ENCODE assay signal across 8 cellular contexts in genomic region chr11:11010624-11011127, GRCh38.
DNase-seq lines count a peak whose midpoint lies in the region; ATAC-seq and TF ChIP-seq lines count a peak whose summit lies in the region.

No MANE protein-coding gene starts in this region.

- peaks cover 11% of the 10 kb centered on the region for H3K27me3 Mint-ChIP-seq in endodermal cell (ENCODE audit: insufficient read depth)

- H3K27me3 ChIP-seq in BJ (ENCODE audit: control insufficient read depth, insufficient read depth, low read length), result peaks cover 16% of the 10 kb centered on the region
- H3K27me3 ChIP-seq in endodermal cell (ENCODE audit: control insufficient read depth, insufficient read depth, low read length, poor library complexity, severe bottlenecking), result peaks cover 10% of the 10 kb centered on the region
- no peaks in the 10 kb centered on the region for H3K27me3 ChIP-seq in mesendoderm (ENCODE audit: insufficient read depth, low read length, poor library complexity)
- H3K27me3 ChIP-seq in effector memory CD4-positive, alpha-beta T cell (replicated peaks; ENCODE audit: control insufficient read depth, insufficient read depth, low read length, poor library complexity, severe bottlenecking), result no peaks in the 10 kb centered on the region

- no peak overlapping the region for H2AK5ac ChIP-seq in mesendoderm (ENCODE audit: low read length)

- no peaks in the 10 kb centered on the region for H3K9me3 Mint-ChIP-seq in endodermal cell

- H2BK5ac ChIP-seq in mesendoderm (ENCODE audit: low read length), result no peak overlapping the region

- no peak overlapping the region for H3K4me3 ChIP-seq in BJ (ENCODE audit: low read depth, low read length)
- H3K4me3 ChIP-seq in endodermal cell (ENCODE audit: low read length), result no peak overlapping the region
- H3K4me3 ChIP-seq in mesendoderm (ENCODE audit: low read length), result no peak overlapping the region
- H3K4me3 ChIP-seq in effector memory CD4-positive, alpha-beta T cell (ENCODE audit: insufficient read depth, low read depth, low read length, poor library complexity, severe bottlenecking), result no peak overlapping the region

- no peak overlapping the region for H3K27ac ChIP-seq in endodermal cell (ENCODE audit: low read depth, low read length)
- H3K27ac ChIP-seq in mesendoderm (ENCODE audit: low read depth, low read length), result no peak overlapping the region
- no peak overlapping the region for H3K27ac ChIP-seq in effector memory CD4-positive, alpha-beta T cell (ENCODE audit: insufficient read depth, low read length, poor library complexity, severe bottlenecking)

- H3K9ac ChIP-seq in endodermal cell (ENCODE audit: extremely low read depth, low read length, poor library complexity, severe bottlenecking) (no peak overlapping the region), mesendoderm (ENCODE audit: low read length) (no peak overlapping the region)

- H2BK120ac ChIP-seq in mesendoderm (ENCODE audit: low read depth, low read length), result no peak overlapping the region

- no peak overlapping the region for H3K27ac Mint-ChIP-seq in endodermal cell

- no peak overlapping the region for H4K5ac ChIP-seq in mesendoderm (ENCODE audit: low read length)

- no peaks in the 10 kb centered on the region for H3K79me2 ChIP-seq in mesendoderm (ENCODE audit: control insufficient read depth, insufficient read depth, low read length)

- H3K79me1 ChIP-seq in mesendoderm (ENCODE audit: low read length), result no peaks in the 10 kb centered on the region

- H3K36me3 ChIP-seq in BJ (ENCODE audit: control insufficient read depth, insufficient read depth, low read length) (no peaks in the 10 kb centered on the region), endodermal cell (ENCODE audit: control insufficient read depth, insufficient read depth, low read length) (no peaks in the 10 kb centered on the region), mesendoderm (ENCODE audit: control insufficient read depth, insufficient read depth, low read length) (no peaks in the 10 kb centered on the region)
- H3K36me3 ChIP-seq in effector memory CD4-positive, alpha-beta T cell (ENCODE audit: control insufficient read depth, insufficient read depth, low read length), result no peaks in the 10 kb centered on the region

- ATAC-seq in GM18868 (IDR thresholded peaks at IDR 0.05; ENCODE audit: unreplicated experiment), result no peak

- TF ChIP-seq CTCF in BJ (IDR thresholded peaks at IDR 0.05; ENCODE audit: insufficient read depth, low read depth, low read length) (peak; percentile 24), endodermal cell (conservative IDR thresholded peaks at IDR 0.05) (peak; percentile 75)

- H3K4me3 Mint-ChIP-seq in endodermal cell, result no peak overlapping the region

- H2BK15ac ChIP-seq in mesendoderm (replicated peaks; ENCODE audit: low read depth), result no peak overlapping the region

- no peak for DNase-seq in BJ (ENCODE audit: low read depth)
- peak; percentile 47 for DNase-seq in M059J (ENCODE audit: low read depth)
- DNase-seq in endodermal cell, result peak; percentile 87
- peak; percentile 81 for DNase-seq in mesendoderm
- DNase-seq in RPMI8226, result no peak
- no peak for DNase-seq in effector memory CD4-positive, alpha-beta T cell
- no peak for DNase-seq in NCI-H128 (lab: John Stamatoyannopoulos, UW; ENCODE audit: unreplicated experiment)

- no peak overlapping the region for H3K4ac ChIP-seq in mesendoderm (ENCODE audit: low read depth, low read length)

- H3K4me2 ChIP-seq in mesendoderm (ENCODE audit: low read length), result no peak overlapping the region

- no peak overlapping the region for H4K8ac ChIP-seq in mesendoderm (ENCODE audit: low read depth, low read length)

- H3K9me3 ChIP-seq in endodermal cell (ENCODE audit: control insufficient read depth, low read length), result peaks cover 3% of the 10 kb centered on the region
- H3K9me3 ChIP-seq in effector memory CD4-positive, alpha-beta T cell (ENCODE audit: control insufficient read depth, low read length), result no peaks in the 10 kb centered on the region

- POLR2A ChIA-PET in BJ (lab: Charles Lee), result interaction anchor here (0.7 kb wide), 1 partner anchor 104 kb away, joined by 3 read pairs; no protein-coding TSS in a partner anchor

- CTCF ChIA-PET in BJ (lab: Yijun Ruan, JAX), result interaction anchor here (0.6 to 1.6 kb wide), 11 partner anchors 9 to 791 kb away, joined by 3 to 12 read pairs (median 4); no protein-coding TSS in a partner anchor

- H3K18ac ChIP-seq in mesendoderm (ENCODE audit: low read length), result no peak overlapping the region

- H3K4me1 Mint-ChIP-seq in endodermal cell, result peaks cover 7% of the 10 kb centered on the region

- 13 to 26% methylated on average over 3 to 8 of the region's 8 CpGs for WGBS in endodermal cell (ENCODE audit: insufficient coverage in 1 of 2, insufficient read length in 1 of 2), 2 experiments
- no CpG with 5 or more reads among the region's 8 CpGs for WGBS in mesendoderm (ENCODE audit: extremely low coverage, insufficient coverage, low lambda C conversion rate)

- no peaks in the 10 kb centered on the region for H3K36me3 Mint-ChIP-seq in endodermal cell (ENCODE audit: low read depth)

- H3K4me1 ChIP-seq in endodermal cell (ENCODE audit: control insufficient read depth, insufficient read depth, low read length) (no peaks in the 10 kb centered on the region), mesendoderm (ENCODE audit: control insufficient read depth, low read depth, low read length) (peaks cover 3% of the 10 kb centered on the region)
- no peaks in the 10 kb centered on the region for H3K4me1 ChIP-seq in effector memory CD4-positive, alpha-beta T cell (ENCODE audit: control insufficient read depth, insufficient read depth, low read length, poor library complexity, severe bottlenecking)

- H3K56ac ChIP-seq in mesendoderm (ENCODE audit: low read length), result no peak overlapping the region

- H3K23ac ChIP-seq in mesendoderm (ENCODE audit: low read length), result no peak overlapping the region

Comparison
In these comparisons a context has a peak if more than half of its experiments do, and no peak if none do; other contexts are left out.
1. DNase-seq: peak in M059J (single experiment), endodermal cell (single experiment) and mesendoderm (single experiment); none in BJ (single experiment), RPMI8226 (single experiment), effector memory CD4-positive, alpha-beta T cell (0 of 3) and NCI-H128 (single experiment).